In genomic region chr3:159265705-159266104, GRCh38 we compare ENCODE assay signal across 24 cellular contexts.
"Had no signal": no experiment of that assay in that cellular context is flagged by ENCODE, and none has a peak within 500 bp of the region (broad histone marks: within the 10 kb centered on the region; RNA-seq: fewer than 3 reads in every experiment).

No MANE protein-coding gene starts in this region.

- H3K36me3 ChIP-seq: esophagus muscularis mucosa, gastrocnemius medialis, ovary, prostate gland, vagina had no signal

- H3K4me3 Mint-ChIP-seq: activated naive CD8-positive, alpha-beta T cell treated with anti-CD3 and anti-CD28 coated beads, Interleukin-2, amount 50 U/mL, for 24 hours; brain; natural killer cell treated with Interleukin-12 subunit alpha and Interleukin-12 subunit beta and Interleukin-15 and Interleukin-18, amount 100 ng/mL, for 72 hours; type B pancreatic cell had no signal

- H3K27ac ChIP-seq: esophagus muscularis mucosa, gastrocnemius medialis, ovary, prostate gland, testis, vagina had no signal

- ATAC-seq: activated naive CD8-positive, alpha-beta T cell treated with anti-CD3 and anti-CD28 coated beads, Interleukin-2, amount 50 U/mL, for 24 hours; gastrocnemius medialis; natural killer cell treated with Interleukin-12 subunit alpha and Interleukin-12 subunit beta and Interleukin-15 and Interleukin-18, amount 100 ng/mL, for 72 hours had no signal

- H3K4me1 Mint-ChIP-seq: activated naive CD8-positive, alpha-beta T cell treated with anti-CD3 and anti-CD28 coated beads, Interleukin-2, amount 50 U/mL, for 24 hours had no signal

- H3K36me3 Mint-ChIP-seq: brain; natural killer cell treated with Interleukin-12 subunit alpha and Interleukin-12 subunit beta and Interleukin-15 and Interleukin-18, amount 100 ng/mL, for 72 hours; type B pancreatic cell had no signal

- DNase-seq: activated CD4-positive, alpha-beta T cell treated with anti-CD3 and anti-CD28 coated beads for 4 hours; activated CD4-positive, alpha-beta T cell treated with anti-CD3 and anti-CD28 coated beads, Interleukin-2, amount 50 U/mL, for 48 hours; activated CD4-positive, CD25-positive, alpha-beta regulatory T cell; activated effector memory CD4-positive, alpha-beta T cell treated with anti-CD3 and anti-CD28 coated beads, Interleukin-2, amount 50 U/mL, for 16 hours; activated naive CD4-positive, alpha-beta T cell treated with anti-CD3 and anti-CD28 coated beads, Interleukin-2, amount 50 U/mL, for 16 hours; activated naive CD8-positive, alpha-beta T cell treated with anti-CD3 and anti-CD28 coated beads, Interleukin-2, amount 50 U/mL, for 24 hours; activated T-cell treated with anti-CD3 and anti-CD28 coated beads for 4 hours; anterior cingulate cortex; caudate nucleus; effector memory CD4-positive, alpha-beta T cell; gastrocnemius medialis; head of caudate nucleus; hypothalamus; ovary; stimulated activated CD4-positive, alpha-beta T cell treated with anti-CD3 and anti-CD28 coated beads, Interleukin-2, amount 100 ng/mL, for 48 hours; stimulated activated CD8-positive, alpha-beta memory T cell treated with anti-CD3 and anti-CD28 coated beads, Interleukin-4, amount 100 ng/mL, for 48 hours; stimulated activated naive CD4-positive, alpha-beta T cell; testis had no signal

- H3K4me3 ChIP-seq: esophagus muscularis mucosa, gastrocnemius medialis, ovary, prostate gland, testis, vagina had no signal

- H3K4me1 ChIP-seq: esophagus muscularis mucosa, gastrocnemius medialis, prostate gland, testis, vagina had no signal

- H3K27me3 Mint-ChIP-seq: brain had no signal

- H3K27me3 ChIP-seq: esophagus muscularis mucosa, gastrocnemius medialis, ovary, testis, vagina had no signal

- H3K9me3 Mint-ChIP-seq: activated naive CD8-positive, alpha-beta T cell treated with anti-CD3 and anti-CD28 coated beads, Interleukin-2, amount 50 U/mL, for 24 hours; natural killer cell treated with Interleukin-12 subunit alpha and Interleukin-12 subunit beta and Interleukin-15 and Interleukin-18, amount 100 ng/mL, for 72 hours; type B pancreatic cell had no signal

- H3K27ac Mint-ChIP-seq: activated naive CD8-positive, alpha-beta T cell treated with anti-CD3 and anti-CD28 coated beads, Interleukin-2, amount 50 U/mL, for 24 hours; natural killer cell treated with Interleukin-12 subunit alpha and Interleukin-12 subunit beta and Interleukin-15 and Interleukin-18, amount 100 ng/mL, for 72 hours; type B pancreatic cell had no signal

- H3K9me3 ChIP-seq: esophagus muscularis mucosa, gastrocnemius medialis, ovary, prostate gland, testis, vagina had no signal
